In genomic region chr2:124623560-124623959, GRCh38 we compare ENCODE assay signal across 34 cellular contexts.
"Had no signal": no experiment of that assay in that cellular context is flagged by ENCODE, and none has a peak within 500 bp of the region (broad histone marks: within the 10 kb centered on the region; RNA-seq: fewer than 3 reads in every experiment).

No MANE protein-coding gene starts in this region.

- H3K4me1 Mint-ChIP-seq: activated CD4-positive, alpha-beta T cell treated with anti-CD3 and anti-CD28 coated beads for 36 hours; activated CD4-positive, alpha-beta T cell treated with anti-CD3 and anti-CD28 coated beads, Interleukin-2, amount 10 ng/mL, durations not matched to agents 24 days and 14 days; activated CD8-positive, alpha-beta memory T cell treated with anti-CD3 and anti-CD28 coated beads, Interleukin-2, amount 10 ng/mL, durations not matched to agents 7 days and 5 days; activated naive CD4-positive, alpha-beta T cell treated with anti-CD3 and anti-CD28 coated beads, Interleukin-2, amount 50 U/mL, for 24 hours; activated naive CD8-positive, alpha-beta T cell treated with anti-CD3 and anti-CD28 coated beads for 36 hours; activated naive CD8-positive, alpha-beta T cell treated with anti-CD3 and anti-CD28 coated beads, Interleukin-2, amount 50 U/mL, for 24 hours; T-helper 17 cell had no signal

- H3K36me3 Mint-ChIP-seq: activated CD4-positive, alpha-beta memory T cell treated with anti-CD3 and anti-CD28 coated beads for 36 hours; activated CD8-positive, alpha-beta memory T cell treated with anti-CD3 and anti-CD28 coated beads, Interleukin-2, amount 10 ng/mL, durations not matched to agents 7 days and 5 days; activated naive CD4-positive, alpha-beta T cell treated with anti-CD3 and anti-CD28 coated beads, Interleukin-2, amount 50 U/mL, for 24 hours; activated naive CD8-positive, alpha-beta T cell treated with anti-CD3 and anti-CD28 coated beads for 36 hours had no signal

- H3K27ac Mint-ChIP-seq: activated CD4-positive, alpha-beta memory T cell treated with anti-CD3 and anti-CD28 coated beads for 36 hours; activated CD4-positive, alpha-beta T cell treated with anti-CD3 and anti-CD28 coated beads for 36 hours; activated CD4-positive, alpha-beta T cell treated with anti-CD3 and anti-CD28 coated beads, Interleukin-2, amount 10 ng/mL, durations not matched to agents 24 days and 14 days; activated CD8-positive, alpha-beta memory T cell treated with anti-CD3 and anti-CD28 coated beads, Interleukin-2, amount 10 ng/mL, durations not matched to agents 7 days and 5 days; activated CD8-positive, alpha-beta T cell treated with anti-CD3 and anti-CD28 coated beads, Interleukin-2, amount 10 ng/mL, durations not matched to agents 7 days and 5 days; activated naive CD4-positive, alpha-beta T cell treated with anti-CD3 and anti-CD28 coated beads for 36 hours; activated naive CD4-positive, alpha-beta T cell treated with anti-CD3 and anti-CD28 coated beads, Interleukin-2, amount 50 U/mL, for 24 hours; activated naive CD8-positive, alpha-beta T cell treated with anti-CD3 and anti-CD28 coated beads for 36 hours; activated naive CD8-positive, alpha-beta T cell treated with anti-CD3 and anti-CD28 coated beads, Interleukin-2, amount 50 U/mL, for 24 hours; activated T-helper 1 cell treated with anti-CD3 and anti-CD28 coated beads, Interleukin-12 subunit alpha, Interleukin-12 subunit beta, Interleukin-2, Interleukin-4 antibody, amounts not matched to agents 30 ng/mL and 10 ng/mL and 1 ng/mL, durations not matched to agents 14 hours and 24 hours and 36 hours; activated T-helper 2 cell treated with anti-CD3 and anti-CD28 coated beads, Interferon-gamma antibody, Interleukin-2, Interleukin-4, amounts not matched to agents 10 μg/mL and 5 μg/mL and 100 μg/mL, durations not matched to agents 14 hours and 24 hours and 36 hours; T-helper 17 cell; T-helper 2 cell treated with Interferon-gamma antibody and Interleukin-4, amounts not matched to agents 5 μg/mL and 100 μg/mL, for 36 hours had no signal

- H3K27me3 ChIP-seq: adrenal gland, body of pancreas, colonic mucosa, esophagus muscularis mucosa, foreskin keratinocyte, gastrocnemius medialis had no signal

- H3K27ac ChIP-seq: adrenal gland, body of pancreas, colonic mucosa, esophagus muscularis mucosa, foreskin keratinocyte, gastrocnemius medialis, heart right ventricle had no signal

- H3K9me3 Mint-ChIP-seq: activated CD4-positive, alpha-beta T cell treated with anti-CD3 and anti-CD28 coated beads, Interleukin-2, amount 10 ng/mL, durations not matched to agents 24 days and 14 days; activated naive CD4-positive, alpha-beta T cell treated with anti-CD3 and anti-CD28 coated beads for 36 hours had no signal

- H3K27me3 Mint-ChIP-seq: activated CD4-positive, alpha-beta memory T cell treated with anti-CD3 and anti-CD28 coated beads for 36 hours; activated CD4-positive, alpha-beta T cell treated with anti-CD3 and anti-CD28 coated beads for 36 hours; activated CD4-positive, alpha-beta T cell treated with anti-CD3 and anti-CD28 coated beads, Interleukin-2, amount 10 ng/mL, durations not matched to agents 24 days and 14 days; activated CD8-positive, alpha-beta memory T cell treated with anti-CD3 and anti-CD28 coated beads, Interleukin-2, amount 10 ng/mL, durations not matched to agents 7 days and 5 days; activated naive CD4-positive, alpha-beta T cell treated with anti-CD3 and anti-CD28 coated beads, Interleukin-2, amount 50 U/mL, for 24 hours; activated naive CD8-positive, alpha-beta T cell treated with anti-CD3 and anti-CD28 coated beads for 36 hours; activated naive CD8-positive, alpha-beta T cell treated with anti-CD3 and anti-CD28 coated beads, Interleukin-2, amount 50 U/mL, for 24 hours; T-helper 17 cell had no signal

- H3K4me1 ChIP-seq: adrenal gland, body of pancreas, colonic mucosa, esophagus muscularis mucosa, foreskin keratinocyte, gastrocnemius medialis, heart right ventricle had no signal

- DNase-seq: activated CD4-positive, alpha-beta memory T cell treated with anti-CD3 and anti-CD28 coated beads for 36 hours; activated CD4-positive, alpha-beta T cell treated with anti-CD3 and anti-CD28 coated beads for 36 hours; activated CD4-positive, alpha-beta T cell treated with anti-CD3 and anti-CD28 coated beads, Interleukin-2, amount 10 ng/mL, durations not matched to agents 24 days and 14 days; activated CD4-positive, CD25-positive, alpha-beta regulatory T cell; activated CD4-positive, CD25-positive, alpha-beta regulatory T cell treated with anti-CD3 and anti-CD28 coated beads, Interleukin-2, amount 50 U/mL, for 72 hours; activated CD8-positive, alpha-beta memory T cell treated with anti-CD3 and anti-CD28 coated beads, Interleukin-2, amount 10 ng/mL, durations not matched to agents 7 days and 5 days; activated CD8-positive, alpha-beta memory T cell treated with anti-CD3 and anti-CD28 coated beads, Interleukin-2, amount 50 U/mL, for 4 hours; activated CD8-positive, alpha-beta T cell treated with anti-CD3 and anti-CD28 coated beads, Interleukin-2, amount 10 ng/mL, durations not matched to agents 7 days and 5 days; activated effector memory CD4-positive, alpha-beta T cell treated with anti-CD3 and anti-CD28 coated beads, Interleukin-2, amount 50 U/mL, for 16 hours; activated naive CD4-positive, alpha-beta T cell treated with anti-CD3 and anti-CD28 coated beads for 36 hours; activated naive CD8-positive, alpha-beta T cell treated with anti-CD3 and anti-CD28 coated beads for 36 hours; activated naive CD8-positive, alpha-beta T cell treated with anti-CD3 and anti-CD28 coated beads, Interleukin-2, amount 50 U/mL, for 24 hours; activated T-cell treated with anti-CD3 and anti-CD28 coated beads, Interleukin-2, amount 50 U/mL, for 1 hour; activated T-cell treated with anti-CD3 and anti-CD28 coated beads, Interleukin-2, amount 50 U/mL, for 48 hours; adrenal gland; amygdala; aorta; body of pancreas; caudate nucleus; cerebellar nuclear complex; colonic mucosa; effector memory CD4-positive, alpha-beta T cell; erythroblast; foreskin keratinocyte; gastrocnemius medialis; heart right ventricle; T-helper 1 cell; T-helper 17 cell; T1000 had no signal

- ATAC-seq: activated CD4-positive, alpha-beta T cell treated with anti-CD3 and anti-CD28 coated beads for 36 hours; activated CD8-positive, alpha-beta memory T cell treated with anti-CD3 and anti-CD28 coated beads, Interleukin-2, amount 10 ng/mL, durations not matched to agents 7 days and 5 days; activated CD8-positive, alpha-beta T cell treated with anti-CD3 and anti-CD28 coated beads, Interleukin-2, amount 10 ng/mL, durations not matched to agents 7 days and 5 days; activated naive CD8-positive, alpha-beta T cell treated with anti-CD3 and anti-CD28 coated beads, Interleukin-2, amount 50 U/mL, for 24 hours; body of pancreas; foreskin keratinocyte; gastrocnemius medialis; heart right ventricle; T-helper 17 cell had no signal

- H3K9me3 ChIP-seq: adrenal gland, body of pancreas, colonic mucosa, esophagus muscularis mucosa, gastrocnemius medialis, heart right ventricle had no signal

- H3K36me3 ChIP-seq: adrenal gland, colonic mucosa, esophagus muscularis mucosa, gastrocnemius medialis, heart right ventricle had no signal

- H3K4me3 Mint-ChIP-seq: activated CD4-positive, alpha-beta memory T cell treated with anti-CD3 and anti-CD28 coated beads for 36 hours; activated CD4-positive, alpha-beta T cell treated with anti-CD3 and anti-CD28 coated beads for 36 hours; activated CD4-positive, alpha-beta T cell treated with anti-CD3 and anti-CD28 coated beads, Interleukin-2, amount 10 ng/mL, durations not matched to agents 24 days and 14 days; activated CD8-positive, alpha-beta memory T cell treated with anti-CD3 and anti-CD28 coated beads, Interleukin-2, amount 10 ng/mL, durations not matched to agents 7 days and 5 days; activated CD8-positive, alpha-beta T cell treated with anti-CD3 and anti-CD28 coated beads, Interleukin-2, amount 10 ng/mL, durations not matched to agents 7 days and 5 days; activated naive CD4-positive, alpha-beta T cell treated with anti-CD3 and anti-CD28 coated beads for 36 hours; activated naive CD4-positive, alpha-beta T cell treated with anti-CD3 and anti-CD28 coated beads, Interleukin-2, amount 50 U/mL, for 24 hours; activated naive CD8-positive, alpha-beta T cell treated with anti-CD3 and anti-CD28 coated beads for 36 hours; activated naive CD8-positive, alpha-beta T cell treated with anti-CD3 and anti-CD28 coated beads, Interleukin-2, amount 50 U/mL, for 24 hours; activated T-helper 1 cell treated with anti-CD3 and anti-CD28 coated beads, Interleukin-12 subunit alpha, Interleukin-12 subunit beta, Interleukin-2, Interleukin-4 antibody, amounts not matched to agents 30 ng/mL and 10 ng/mL and 1 ng/mL, durations not matched to agents 14 hours and 24 hours and 36 hours; T-helper 17 cell; T-helper 2 cell treated with Interferon-gamma antibody and Interleukin-4, amounts not matched to agents 5 μg/mL and 100 μg/mL, for 36 hours had no signal

- H3K4me3 ChIP-seq: adrenal gland, body of pancreas, colonic mucosa, esophagus muscularis mucosa, gastrocnemius medialis, heart right ventricle had no signal
